13 cellular contexts compared by ENCODE assay signal in genomic region chr14:104361921-104362681, GRCh38.
"Had no signal": no experiment of that assay in that cellular context is flagged by ENCODE, and none has a peak within 500 bp of the region (broad histone marks: within the 10 kb centered on the region; RNA-seq: fewer than 3 reads in every experiment).

No MANE protein-coding gene starts in this region.

- H3K36me3 Mint-ChIP-seq: natural killer cell treated with Interleukin-12 subunit alpha and Interleukin-12 subunit beta and Interleukin-15 and Interleukin-18, amount 100 ng/mL, for 72 hours had no signal

- H3K4me1 ChIP-seq: prostate gland, tibial nerve had no signal

- H3K27ac Mint-ChIP-seq: activated CD4-positive, alpha-beta T cell treated with anti-CD3 and anti-CD28 coated beads for 36 hours; activated CD8-positive, alpha-beta T cell treated with anti-CD3 and anti-CD28 coated beads for 36 hours; activated T-helper 2 cell treated with anti-CD3 and anti-CD28 coated beads, Interferon-gamma antibody, Interleukin-2, Interleukin-4, amounts not matched to agents 10 μg/mL and 5 μg/mL and 100 μg/mL, durations not matched to agents 14 hours and 24 hours and 36 hours; natural killer cell treated with Interleukin-12 subunit alpha and Interleukin-12 subunit beta and Interleukin-15 and Interleukin-18, amount 100 ng/mL, for 72 hours had no signal

- H3K9me3 ChIP-seq: prostate gland had no signal

- H3K4me3 Mint-ChIP-seq: activated CD4-positive, alpha-beta T cell treated with anti-CD3 and anti-CD28 coated beads for 36 hours; activated CD8-positive, alpha-beta T cell treated with anti-CD3 and anti-CD28 coated beads for 36 hours; natural killer cell treated with Interleukin-12 subunit alpha and Interleukin-12 subunit beta and Interleukin-15 and Interleukin-18, amount 100 ng/mL, for 72 hours had no signal

- DNase-seq: activated CD4-positive, alpha-beta T cell treated with anti-CD3 and anti-CD28 coated beads for 36 hours; activated CD8-positive, alpha-beta memory T cell treated with anti-CD3 and anti-CD28 coated beads, Interleukin-2, amount 50 U/mL, for 48 hours; activated CD8-positive, alpha-beta T cell treated with anti-CD3 and anti-CD28 coated beads for 36 hours; caudate nucleus; effector CD4-positive, alpha-beta T cell; occipital lobe had no signal

- H3K4me3 ChIP-seq: coronary artery, prostate gland, tibial nerve had no signal

- FAIRE-seq: frontal cortex had no signal

- H3K9me3 Mint-ChIP-seq: activated CD8-positive, alpha-beta T cell treated with anti-CD3 and anti-CD28 coated beads for 36 hours; activated T-helper 2 cell treated with anti-CD3 and anti-CD28 coated beads, Interferon-gamma antibody, Interleukin-2, Interleukin-4, amounts not matched to agents 10 μg/mL and 5 μg/mL and 100 μg/mL, durations not matched to agents 14 hours and 24 hours and 36 hours; natural killer cell treated with Interleukin-12 subunit alpha and Interleukin-12 subunit beta and Interleukin-15 and Interleukin-18, amount 100 ng/mL, for 72 hours had no signal

- H3K36me3 ChIP-seq: prostate gland, tibial nerve had no signal

- ATAC-seq: activated CD4-positive, alpha-beta T cell treated with anti-CD3 and anti-CD28 coated beads for 36 hours; activated CD8-positive, alpha-beta T cell treated with anti-CD3 and anti-CD28 coated beads for 36 hours; natural killer cell treated with Interleukin-12 subunit alpha and Interleukin-12 subunit beta and Interleukin-15 and Interleukin-18, amount 100 ng/mL, for 72 hours had no signal

- H3K27me3 Mint-ChIP-seq: activated CD4-positive, alpha-beta T cell treated with anti-CD3 and anti-CD28 coated beads for 36 hours; activated CD8-positive, alpha-beta T cell treated with anti-CD3 and anti-CD28 coated beads for 36 hours; natural killer cell treated with Interleukin-12 subunit alpha and Interleukin-12 subunit beta and Interleukin-15 and Interleukin-18, amount 100 ng/mL, for 72 hours had no signal

- H3K27ac ChIP-seq: coronary artery, prostate gland, tibial nerve, VCaP had no signal

- H3K4me1 Mint-ChIP-seq: activated CD4-positive, alpha-beta T cell treated with anti-CD3 and anti-CD28 coated beads for 36 hours had no signal
